8 cellular contexts compared by ENCODE assay signal in the genomic region with DNA sequence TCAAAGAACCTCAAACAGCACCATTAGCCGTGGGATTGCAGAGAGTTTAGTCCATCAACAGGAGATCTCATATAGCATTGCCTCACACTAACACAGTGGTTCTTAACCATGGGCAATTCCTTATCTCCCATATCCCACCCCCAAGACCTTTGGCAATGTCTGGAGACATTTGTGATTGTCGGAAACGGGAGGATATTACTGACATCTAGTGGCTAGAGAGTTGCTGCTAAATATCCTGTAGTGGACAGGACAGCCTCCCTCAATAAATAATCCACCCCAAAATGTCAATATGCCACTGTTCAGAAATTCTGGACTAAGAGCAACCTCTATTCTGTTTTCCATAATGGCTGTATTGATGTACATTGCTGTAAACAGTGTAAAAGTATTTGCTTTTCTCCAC.
DNase-seq lines count a peak whose midpoint lies in the region; ATAC-seq and TF ChIP-seq lines count a peak whose summit lies in the region.

No MANE protein-coding gene starts in this region.

- H3K4me1 ChIP-seq in OCI-LY7 (ENCODE audit: insufficient read depth, low read length, poor library complexity, severe bottlenecking): no peaks in the 10 kb centered on the region
- no peaks in the 10 kb centered on the region for H3K4me1 ChIP-seq in foreskin keratinocyte

- H3K27ac ChIP-seq in OCI-LY7 (ENCODE audit: low read depth, low read length, poor library complexity, severe bottlenecking) (no peak overlapping the region), foreskin keratinocyte (no peak overlapping the region)

- DNase-seq in GM06990 (ENCODE audit: extremely low read depth, insufficient read length): no peak
- no peak for DNase-seq in OCI-LY7 (ENCODE audit: low spot score)
- DNase-seq in foreskin keratinocyte: peak in 1 of 2 donors; percentile 42
- DNase-seq in putamen (ENCODE audit: low spot score): peak; percentile 37
- DNase-seq in effector CD8-positive, alpha-beta T cell (lab: John Stamatoyannopoulos, UW): no peak
- DNase-seq in COR-L47 (lab: John Stamatoyannopoulos, UW): no peak

- H3K36me3 ChIP-seq in GM06990 (ENCODE audit: control insufficient read depth, insufficient read depth, low read length) (no peaks in the 10 kb centered on the region), OCI-LY7 (ENCODE audit: insufficient read depth, low read length) (no peaks in the 10 kb centered on the region)

- ATAC-seq in foreskin keratinocyte (peak; percentile 52), HG02840 (IDR thresholded peaks at IDR 0.05; ENCODE audit: low FRiP score, unreplicated experiment) (no peak), GM18520 (IDR thresholded peaks at IDR 0.05; ENCODE audit: unreplicated experiment) (no peak)

- CTCF ChIA-PET in OCI-LY7 (lab: Charles Lee; ENCODE audit: unreplicated experiment): no interaction called here

- BruUV-seq in OCI-LY7 (replicated peaks; lab: Mats Ljungman, UMichigan): no TSS peak

- no peaks in the 10 kb centered on the region for H3K9me3 ChIP-seq in OCI-LY7 (ENCODE audit: low read length)

- H3K4me2 ChIP-seq in OCI-LY7 (ENCODE audit: low read length): no peak overlapping the region

- POLR2A ChIA-PET in OCI-LY7 (lab: Charles Lee): no interaction called here

- intact Hi-C loops in OCI-LY7 (cut with micrococcal nuclease; ENCODE audit: unreplicated experiment): loop anchor here (2.0 kb wide), 1 partner anchor 238 kb away; no protein-coding TSS in a partner anchor

- H4K20me1 ChIP-seq in OCI-LY7 (ENCODE audit: insufficient read depth, low read length): no peaks in the 10 kb centered on the region

- no peaks in the 10 kb centered on the region for H3K9me2 ChIP-seq in OCI-LY7 (ENCODE audit: insufficient read depth, low read length)

- peak; percentile 49 for TF ChIP-seq CTCF in GM06990 (IDR thresholded peaks at IDR 0.05; ENCODE audit: insufficient read depth, low read length, poor library complexity, severe bottlenecking)
- TF ChIP-seq CTCF in OCI-LY7 (conservative IDR thresholded peaks at IDR 0.05; ENCODE audit: low read length): peak; percentile 73
- peak; percentile 78 for TF ChIP-seq CTCF in foreskin keratinocyte (conservative IDR thresholded peaks at IDR 0.05)

- H3K79me2 ChIP-seq in OCI-LY7 (ENCODE audit: insufficient read depth, low read depth, low read length): no peaks in the 10 kb centered on the region

- H2AFZ ChIP-seq in OCI-LY7 (ENCODE audit: low read length): no peak overlapping the region

- no peak overlapping the region for H3K4me3 ChIP-seq in GM06990 (replicated peaks; ENCODE audit: low read depth, low read length)
- H3K4me3 ChIP-seq in OCI-LY7 (ENCODE audit: low read depth, low read length, poor library complexity, severe bottlenecking): no peak overlapping the region

- H3K27me3 ChIP-seq in GM06990 (replicated peaks; ENCODE audit: control insufficient read depth, insufficient read depth, low read length) (no peaks in the 10 kb centered on the region), foreskin keratinocyte (no peaks in the 10 kb centered on the region)
